In genomic region chr6:8180327-8181161, GRCh38 we compare ENCODE assay signal across 11 cellular contexts.
DNase-seq lines count a peak whose midpoint lies in the region; ATAC-seq and TF ChIP-seq lines count a peak whose summit lies in the region.
"Had no signal": no experiment of that assay in that cellular context is flagged by ENCODE, and none has a peak within 500 bp of the region (broad histone marks: within the 10 kb centered on the region; RNA-seq: fewer than 3 reads in every experiment).

No MANE protein-coding gene starts in this region.

- POLR2A ChIA-PET in activated CD4-positive, alpha-beta memory T cell treated with anti-CD3 and anti-CD28 coated beads, Interleukin-2, amount 10 ng/mL, durations not matched to agents 7 days and 5 days (lab: Charles Lee), result no interaction called here

- no peak overlapping the region for H3K27ac Mint-ChIP-seq in activated CD4-positive, alpha-beta memory T cell treated with anti-CD3 and anti-CD28 coated beads, Interleukin-2, amount 10 ng/mL, durations not matched to agents 7 days and 5 days

- intact Hi-C loops in lower lobe of right lung (cut with DNase I), result no loop called here

- H3K36me3 ChIP-seq in HUES64 (ENCODE audit: insufficient read depth, low read length), result no peaks in the 10 kb centered on the region
- no peaks in the 10 kb centered on the region for H3K36me3 ChIP-seq in lower lobe of right lung

- no peaks in the 10 kb centered on the region for H3K27me3 ChIP-seq in HUES64 (ENCODE audit: insufficient read depth, low read length)
- no peaks in the 10 kb centered on the region for H3K27me3 ChIP-seq in lower lobe of right lung (ENCODE audit: low read depth)

- CTCF ChIA-PET in activated CD4-positive, alpha-beta memory T cell treated with anti-CD3 and anti-CD28 coated beads, Interleukin-2, amount 10 ng/mL, durations not matched to agents 7 days and 5 days (lab: Charles Lee), result no interaction called here

- H3K4me1 ChIP-seq in HUES64 (ENCODE audit: insufficient read depth, low read length) (peaks cover 33% of the 10 kb centered on the region), lower lobe of right lung (no peaks in the 10 kb centered on the region)

- H3K27ac ChIP-seq in HUES64 (ENCODE audit: low read depth, low read length), result peak overlapping the region; percentile 65
- no peak overlapping the region for H3K27ac ChIP-seq in lower lobe of right lung

- H3K4me3 Mint-ChIP-seq in activated CD4-positive, alpha-beta memory T cell treated with anti-CD3 and anti-CD28 coated beads, Interleukin-2, amount 10 ng/mL, durations not matched to agents 7 days and 5 days, result no peak overlapping the region

- peak; percentile 25 to 73 for ATAC-seq in lower lobe of right lung
- ATAC-seq in HG03108 (IDR thresholded peaks at IDR 0.05; ENCODE audit: unreplicated experiment), result no peak
- ATAC-seq: right cardiac atrium had no signal

- peak overlapping the region; percentile 42; the same call in 1 of the 2 replicates for H3K9ac ChIP-seq in HUES64 (ENCODE audit: low read depth, low read length)

- no peak for TF ChIP-seq CTCF in AG09309 (IDR thresholded peaks at IDR 0.05; ENCODE audit: control insufficient read depth, insufficient read depth, low read depth, low read length, missing control alignments)
- no peak for TF ChIP-seq CTCF in lower lobe of right lung (IDR thresholded peaks at IDR 0.05)

- no peaks in the 10 kb centered on the region for H3K4me1 Mint-ChIP-seq in activated CD4-positive, alpha-beta memory T cell treated with anti-CD3 and anti-CD28 coated beads, Interleukin-2, amount 10 ng/mL, durations not matched to agents 7 days and 5 days

- H3K9me3 ChIP-seq in HUES64 (ENCODE audit: insufficient read depth, low read depth, low read length) (peaks cover 3% of the 10 kb centered on the region; the same call in 1 of the 2 replicates), lower lobe of right lung (no peaks in the 10 kb centered on the region)

- DNase-seq in AG09309 (ENCODE audit: low read depth), result peak; percentile 46
- peak; percentile 76 for DNase-seq in brain pericyte (ENCODE audit: low read depth, low spot score)
- DNase-seq in lower lobe of right lung, result no peak
- DNase-seq in SHP77 treated with DMSO at 0.1 percent for 48 hours (lab: John Stamatoyannopoulos, UW), result no peak
- no peak for DNase-seq in activated CD4-positive, alpha-beta memory T cell treated with anti-CD3 and anti-CD28 coated beads, Interleukin-2, amount 10 ng/mL, durations not matched to agents 7 days and 5 days
- no peak for DNase-seq in activated CD4-positive, alpha-beta T cell treated with anti-CD3 and anti-CD28 coated beads for 48 hours
- DNase-seq: activated CD8-positive, alpha-beta memory T cell treated with anti-CD3 and anti-CD28 coated beads for 24 hours; NCI-H345; right cardiac atrium had no signal

- WGBS in HUES64, result 36% methylated on average over 11 of the region's 11 CpGs

- no peak overlapping the region for H3K4me3 ChIP-seq in AG09309 (ENCODE audit: control insufficient read depth, low read depth, low read length)
- H3K4me3 ChIP-seq in HUES64 (ENCODE audit: low read length), result peak overlapping the region; percentile 32; the same call in 1 of the 2 replicates
- H3K4me3 ChIP-seq in lower lobe of right lung, result no peak overlapping the region

- no peaks in the 10 kb centered on the region for H3K9me3 Mint-ChIP-seq in activated CD4-positive, alpha-beta memory T cell treated with anti-CD3 and anti-CD28 coated beads, Interleukin-2, amount 10 ng/mL, durations not matched to agents 7 days and 5 days

- H3K36me3 Mint-ChIP-seq in activated CD4-positive, alpha-beta memory T cell treated with anti-CD3 and anti-CD28 coated beads, Interleukin-2, amount 10 ng/mL, durations not matched to agents 7 days and 5 days (ENCODE audit: low read depth), result no peaks in the 10 kb centered on the region

- H3K27me3 Mint-ChIP-seq in activated CD4-positive, alpha-beta memory T cell treated with anti-CD3 and anti-CD28 coated beads, Interleukin-2, amount 10 ng/mL, durations not matched to agents 7 days and 5 days, result peaks cover 2% of the 10 kb centered on the region

Comparison
In these comparisons a context has a peak if more than half of its experiments do, and no peak if none do; other contexts are left out.
1. DNase-seq: peak in AG09309 (single experiment) and brain pericyte (single experiment); none in lower lobe of right lung (single experiment), SHP77 treated with DMSO at 0.1 percent for 48 hours (single experiment), activated CD4-positive, alpha-beta memory T cell treated with anti-CD3 and anti-CD28 coated beads, Interleukin-2, amount 10 ng/mL, durations not matched to agents 7 days and 5 days (single experiment) and activated CD4-positive, alpha-beta T cell treated with anti-CD3 and anti-CD28 coated beads for 48 hours (single experiment).